Comparison of ENCODE assay signal across 30 cellular contexts in genomic region chr12:20501958-20502357, GRCh38.
DNase-seq lines count a peak whose midpoint lies in the region; ATAC-seq, FAIRE-seq and TF ChIP-seq lines count a peak whose summit lies in the region.
"Had no signal": no experiment of that assay in that cellular context is flagged by ENCODE, and none has a peak within 500 bp of the region (broad histone marks: within the 10 kb centered on the region; RNA-seq: fewer than 3 reads in every experiment).

No MANE protein-coding gene starts in this region.

- H3K9ac ChIP-seq in HepG2 (ENCODE audit: insufficient read depth, low read depth, low read length) (no peak overlapping the region), K562 (ENCODE audit: insufficient read depth in 1 of 2, low read depth in 2 of 2, low read length in 2 of 2) (no peak overlapping the region)
- H3K9ac ChIP-seq: BLaER1; BLaER1 treated with 17β-estradiol and CSF1 and Interleukin-3, amounts not matched to agents 10 nM and 100 nM had no signal

- no peak overlapping the region for H3K4me3 ChIP-seq in HepG2 (replicated peaks in 1 of 3; ENCODE audit: insufficient read depth in 1 of 3, low read depth in 2 of 3, low read length in 3 of 3)
- no peak overlapping the region for H3K4me3 ChIP-seq in right lobe of liver
- no peak overlapping the region for H3K4me3 ChIP-seq in K562
- H3K4me3 ChIP-seq: A549; BLaER1; BLaER1 treated with 17β-estradiol and CSF1 and Interleukin-3, amounts not matched to agents 10 nM and 100 nM had no signal

- ATAC-seq in HepG2 (no peak), right lobe of liver (no peak), K562 (no peak)
- ATAC-seq: A549; CD8-positive, alpha-beta T cell had no signal

- TF ChIP-seq CTCF in HepG2 (CRISPR knock-in tag; IDR thresholded peaks at IDR 0.05): no peak
- TF ChIP-seq CTCF in right lobe of liver (IDR thresholded peaks at IDR 0.05): no peak
- no peak for TF ChIP-seq CTCF in K562 (IDR thresholded peaks at IDR 0.05 in 2 of 3, conservative IDR thresholded peaks at IDR 0.05 in 1 of 3; ENCODE audit: insufficient read depth in 2 of 3, low read depth in 1 of 3, low read length in 3 of 3)

- POLR2A ChIA-PET in HepG2 (lab: Yijun Ruan, JAX): no interaction called here
- POLR2A ChIA-PET in K562 (lab: Yijun Ruan, JAX): no interaction called here

- no peak for TF ChIP-seq RAD21 in HepG2 (CRISPR knock-in tag; IDR thresholded peaks at IDR 0.05)
- TF ChIP-seq RAD21 in K562 (CRISPR knock-in tag; conservative IDR thresholded peaks at IDR 0.05 in 1 of 2, IDR thresholded peaks at IDR 0.05 in 1 of 2): no peak

- H3K9me3 ChIP-seq in HepG2 (ENCODE audit: low read length) (peaks cover 3% of the 10 kb centered on the region; the same call in 1 of the 2 replicates), right lobe of liver (no peaks in the 10 kb centered on the region), K562 (replicated peaks; ENCODE audit: control insufficient read depth, insufficient read depth, low read depth, low read length) (no peaks in the 10 kb centered on the region)
- H3K9me3 ChIP-seq: BE2C; BLaER1; BLaER1 treated with 17β-estradiol and CSF1 and Interleukin-3, amounts not matched to agents 10 nM and 100 nM; Caco-2 had no signal

- BruUV-seq in HepG2 (replicated peaks; lab: Mats Ljungman, UMichigan) (no TSS peak), K562 (replicated peaks; lab: Mats Ljungman, UMichigan) (no TSS peak)

- H3K79me2 ChIP-seq in HepG2 (ENCODE audit: insufficient read depth, low read length) (no peaks in the 10 kb centered on the region), K562 (ENCODE audit: control insufficient read depth, insufficient read depth, low read length) (no peaks in the 10 kb centered on the region)

- TF ChIP-seq POLR2A in HepG2 (IDR thresholded peaks at IDR 0.05; ENCODE audit: insufficient read depth in 1 of 2, low read depth in 2 of 2, low read length in 2 of 2) (no peak), right lobe of liver (IDR thresholded peaks at IDR 0.05) (no peak), K562 (conservative IDR thresholded peaks at IDR 0.05) (no peak)

- WGBS in HepG2 (ENCODE audit: low lambda C conversion rate): 3% methylated on average over 2 of the region's 2 CpGs
- 69% methylated on average over 2 of the region's 2 CpGs for WGBS in right lobe of liver (ENCODE audit: insufficient coverage, low coverage, low lambda C conversion rate, missing lambda C conversion rate)
- 0% methylated on average over 2 of the region's 2 CpGs for WGBS in K562 (ENCODE audit: insufficient coverage, low coverage, missing lambda C conversion rate)

- H4K20me1 ChIP-seq in HepG2 (ENCODE audit: insufficient read depth, low read length): no peaks in the 10 kb centered on the region
- no peaks in the 10 kb centered on the region for H4K20me1 ChIP-seq in K562 (replicated peaks; ENCODE audit: control insufficient read depth, insufficient read depth, low read length)
- H4K20me1 ChIP-seq: BLaER1; BLaER1 treated with 17β-estradiol and CSF1 and Interleukin-3, amounts not matched to agents 10 nM and 100 nM had no signal

- H3K27ac ChIP-seq in HepG2 (ENCODE audit: extremely low read length, insufficient read depth, low read length) (no peak overlapping the region), right lobe of liver (no peak overlapping the region), K562 (ENCODE audit: extremely low read depth, low read depth, low read length) (no peak overlapping the region)
- H3K27ac ChIP-seq: 22Rv1; BLaER1; BLaER1 treated with 17β-estradiol and CSF1 and Interleukin-3, amounts not matched to agents 10 nM and 100 nM; C4-2B had no signal

- H3K4me2 ChIP-seq in HepG2 (ENCODE audit: low read depth, low read length) (no peak overlapping the region), K562 (ENCODE audit: insufficient read depth, low read length) (no peak overlapping the region)
- H3K4me2 ChIP-seq: A549; BLaER1; BLaER1 treated with 17β-estradiol and CSF1 and Interleukin-3, amounts not matched to agents 10 nM and 100 nM had no signal

- H2AFZ ChIP-seq in HepG2 (ENCODE audit: low read length) (no peak overlapping the region), K562 (ENCODE audit: low read depth, low read length) (no peak overlapping the region)

- intact Hi-C loops in HepG2 (cut with micrococcal nuclease; ENCODE audit: unreplicated experiment) (no loop called here), right lobe of liver (cut with DNase I) (no loop called here), K562 (cut with micrococcal nuclease) (no loop called here)

- in situ Hi-C loops in HepG2 (cut with HindIII; ENCODE audit: extremely low pct_ligation_motif_present, low pct_unique_long_range_greater_than_20kb) (no loop called here), K562 (cut with MboI) (no loop called here)

- H3K36me3 ChIP-seq in HepG2 (replicated peaks in 1 of 2; ENCODE audit: control insufficient read depth in 1 of 2, insufficient read depth in 2 of 2, low read length in 2 of 2) (no peaks in the 10 kb centered on the region), right lobe of liver (no peaks in the 10 kb centered on the region), K562 (ENCODE audit: control insufficient read depth, insufficient read depth, low read length) (no peaks in the 10 kb centered on the region)
- H3K36me3 ChIP-seq: BE2C; BLaER1; BLaER1 treated with 17β-estradiol and CSF1 and Interleukin-3, amounts not matched to agents 10 nM and 100 nM had no signal

- DNase-seq in HepG2 (ENCODE audit: low spot score): no peak
- DNase-seq in right lobe of liver: no peak
- no peak for DNase-seq in K562 (ENCODE audit: extremely low read depth in 1 of 4, low spot score in 3 of 4)
- DNase-seq in GDM1 (lab: John Stamatoyannopoulos, UW): no peak
- DNase-seq: 8988T; ACHN; AML-193; BE2C; C1 segment of cervical spinal cord; Caco-2; Calu3; CD4-positive, alpha-beta memory T cell; CD4-positive, alpha-beta T cell; CD4-positive, CD25-positive, alpha-beta regulatory T cell; CD8-positive, alpha-beta memory T cell; CD8-positive, alpha-beta T cell; COR-L47; DMS 273 treated with DMSO at 0.1 percent for 48 hours; DMS153; DMS53; DMS79; DMS79 treated with DMSO at 0.1 percent for 48 hours; DND-41; EL had no signal

- no peak for TF ChIP-seq EP300 in HepG2 (IDR thresholded peaks at IDR 0.05; ENCODE audit: low read depth in 2 of 2, low read length in 2 of 2)
- no peak for TF ChIP-seq EP300 in HepG2 (CRISPR knock-in tag; IDR thresholded peaks at IDR 0.05; ENCODE audit: borderline replicate concordance)
- TF ChIP-seq EP300 in K562 (IDR thresholded peaks at IDR 0.05; ENCODE audit: low read length): no peak

- no peaks in the 10 kb centered on the region for H3K9me1 ChIP-seq in K562 (ENCODE audit: control insufficient read depth, insufficient read depth, low read length)

- FAIRE-seq in HepG2 (lab: Jason Lieb, UNC) (no peak), K562 (lab: Jason Lieb, UNC) (no peak)
- FAIRE-seq: A204.1 had no signal

- CTCF ChIA-PET in HepG2 (lab: Yijun Ruan, JAX; ENCODE audit: low intra/inter-chr PET ratio, low total read pairs) (no interaction called here), K562 (lab: Yijun Ruan, JAX; ENCODE audit: low intra/inter-chr PET ratio) (no interaction called here)

- no peaks in the 10 kb centered on the region for H3K4me1 ChIP-seq in HepG2 (ENCODE audit: insufficient read depth, low read length)
- no peaks in the 10 kb centered on the region for H3K4me1 ChIP-seq in right lobe of liver
- H3K4me1 ChIP-seq in K562 (replicated peaks in 1 of 2; ENCODE audit: control insufficient read depth in 2 of 2, insufficient read depth in 2 of 2, low read length in 2 of 2): no peaks in the 10 kb centered on the region
- H3K4me1 ChIP-seq: BE2C, BLaER1, Caco-2 had no signal

- no peaks in the 10 kb centered on the region for H3K27me3 ChIP-seq in HepG2 (ENCODE audit: control insufficient read depth in 1 of 2, insufficient read depth in 2 of 2, low read length in 2 of 2)
- H3K27me3 ChIP-seq in right lobe of liver: no peaks in the 10 kb centered on the region
- no peaks in the 10 kb centered on the region for H3K27me3 ChIP-seq in K562 (ENCODE audit: control insufficient read depth in 2 of 2, insufficient read depth in 2 of 2, low read length in 2 of 2)
- H3K27me3 ChIP-seq: BE2C; BLaER1; BLaER1 treated with 17β-estradiol and CSF1 and Interleukin-3, amounts not matched to agents 10 nM and 100 nM had no signal

TF ChIP-seq in HepG2, 621 proteins besides CTCF, POLR2A, EP300 and RAD21 (continues in another document):
- TF ChIP-seq RAD51 (IDR thresholded peaks at IDR 0.05; ENCODE audit: borderline replicate concordance): peak; percentile 56; the same call in 1 of the 2 replicates

TF ChIP-seq in K562, 482 proteins besides CTCF, POLR2A, EP300 and RAD21:
- TF ChIP-seq ZNF217 (CRISPR knock-in tag; IDR thresholded peaks at IDR 0.05): no peak
- peak; percentile 66; the same call in 1 of the 2 replicates for TF ChIP-seq TFE3 (CRISPR knock-in tag; IDR thresholded peaks at IDR 0.05)

Comparison
In these comparisons a context has a peak if more than half of its experiments do, and no peak if none do; other contexts are left out.
1. Of the 241 proteins assayed by ChIP-seq in both HepG2 and K562: peak only in HepG2: RAD51; only in K562: TFE3; in both: none; in neither: 239.